8 cellular contexts compared by ENCODE assay signal in the genomic region with DNA sequence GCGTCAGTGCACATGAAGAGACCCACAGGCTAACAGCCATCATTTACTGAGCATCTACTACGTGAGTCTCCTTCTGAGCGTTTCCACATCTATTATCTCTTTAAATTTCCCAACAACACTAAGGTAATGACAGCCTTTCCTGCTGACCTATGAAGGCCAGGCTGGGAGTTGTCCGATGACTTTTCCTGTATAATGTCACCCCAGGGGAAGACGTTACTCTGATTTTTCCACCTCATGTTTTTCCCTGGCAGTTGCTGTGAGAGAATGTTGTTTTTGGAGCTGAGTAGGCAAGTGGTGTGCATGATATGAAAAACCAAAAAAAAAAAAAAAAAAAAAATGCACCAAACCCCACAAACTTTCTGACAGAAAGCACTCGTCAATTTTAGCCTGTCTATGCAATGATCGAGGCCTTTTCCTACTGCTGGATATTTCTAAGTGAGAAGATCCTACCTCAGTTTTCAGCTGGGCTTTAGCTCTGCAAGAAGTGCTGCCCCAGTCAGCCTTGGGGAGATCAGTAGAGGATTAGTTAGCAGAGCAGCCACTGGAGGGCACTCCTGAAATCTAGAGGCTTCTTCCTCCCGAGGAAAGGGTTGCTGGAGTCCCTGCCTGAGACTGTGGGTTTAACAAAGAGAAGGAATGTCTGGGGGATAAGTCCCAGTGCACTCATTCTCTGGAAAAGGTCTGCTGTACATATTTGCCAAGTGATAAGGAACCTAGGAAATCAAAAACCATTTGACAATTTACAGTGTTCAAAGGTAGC.
DNase-seq lines count a peak whose midpoint lies in the region; ATAC-seq and TF ChIP-seq lines count a peak whose summit lies in the region.

No MANE protein-coding gene starts in this region.

- H3K27ac Mint-ChIP-seq in activated T-cell treated with anti-CD3 and anti-CD28 coated beads, Interleukin-2, amount 50 U/mL, for 72 hours: no peak overlapping the region

- H3K9me3 Mint-ChIP-seq in activated T-cell treated with anti-CD3 and anti-CD28 coated beads, Interleukin-2, amount 50 U/mL, for 72 hours: no peaks in the 10 kb centered on the region

- peak; percentile 73 for TF ChIP-seq CTCF in VCaP (conservative IDR thresholded peaks at IDR 0.05)

- no peak overlapping the region for H3K27ac ChIP-seq in VCaP

- no peaks in the 10 kb centered on the region for H3K27me3 Mint-ChIP-seq in activated T-cell treated with anti-CD3 and anti-CD28 coated beads, Interleukin-2, amount 50 U/mL, for 72 hours (ENCODE audit: low read depth)

- peaks cover 5% of the 10 kb centered on the region for H3K4me1 Mint-ChIP-seq in activated T-cell treated with anti-CD3 and anti-CD28 coated beads, Interleukin-2, amount 50 U/mL, for 72 hours (ENCODE audit: low read depth)

- intact Hi-C loops in Right ventricle myocardium superior (cut with DNase I): no loop called here

- no peak overlapping the region for H3K4me3 Mint-ChIP-seq in activated T-cell treated with anti-CD3 and anti-CD28 coated beads, Interleukin-2, amount 50 U/mL, for 72 hours

- no peaks in the 10 kb centered on the region for H3K36me3 Mint-ChIP-seq in activated T-cell treated with anti-CD3 and anti-CD28 coated beads, Interleukin-2, amount 50 U/mL, for 72 hours (ENCODE audit: insufficient read depth in 2 of 2)

- peak in 1 of 2 donors; percentile 49 for ATAC-seq in activated T-cell treated with anti-CD3 and anti-CD28 coated beads, Interleukin-2, amount 50 U/mL, for 72 hours (replicated peaks in 1 of 2)
- ATAC-seq in Right ventricle myocardium superior (ENCODE audit: poor library complexity): peak; percentile 55

- DNase-seq in activated T-cell treated with anti-CD3 and anti-CD28 coated beads, Interleukin-2, amount 50 U/mL, for 72 hours: peak; percentile 6 to 19
- DNase-seq in activated T-cell treated with anti-CD3 and anti-CD28 coated beads, Interleukin-2, amount 50 U/mL, for 1 hour: no peak
- DNase-seq in HCEC 1CT (peak; percentile 71), NCI-H1436 treated with DMSO at 0.1 percent for 48 hours (lab: John Stamatoyannopoulos, UW) (peak; percentile 33), Right ventricle myocardium superior (peak; percentile 53), renal cortical epithelial cell (ENCODE audit: low read depth) (peak; percentile 69), OCI-M2 (lab: John Stamatoyannopoulos, UW; ENCODE audit: unreplicated experiment) (no peak)

Comparison
In these comparisons a context has a peak if more than half of its experiments do, and no peak if none do; other contexts are left out.
1. DNase-seq: peak in activated T-cell treated with anti-CD3 and anti-CD28 coated beads, Interleukin-2, amount 50 U/mL, for 72 hours (2 of 2), HCEC 1CT (single experiment), NCI-H1436 treated with DMSO at 0.1 percent for 48 hours (single experiment), Right ventricle myocardium superior (single experiment) and renal cortical epithelial cell (single experiment); none in activated T-cell treated with anti-CD3 and anti-CD28 coated beads, Interleukin-2, amount 50 U/mL, for 1 hour (single experiment) and OCI-M2 (single experiment).